Comparison of ENCODE assay signal across 2 cellular contexts in genomic region chr20:63748356-63749270, GRCh38.
TF ChIP-seq lines count a peak whose summit lies in the region.

No MANE protein-coding gene starts in this region.

TF ChIP-seq in SK-N-SH, 30 proteins besides CTCF, POLR2A, EP300 and RAD21:
- TF ChIP-seq, protein P1, sequence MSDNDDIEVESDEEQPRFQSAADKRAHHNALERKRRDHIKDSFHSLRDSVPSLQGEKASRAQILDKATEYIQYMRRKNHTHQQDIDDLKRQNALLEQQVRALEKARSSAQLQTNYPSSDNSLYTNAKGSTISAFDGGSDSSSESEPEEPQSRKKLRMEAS (IDR thresholded peaks at IDR 0.05; ENCODE audit: low read depth) = no peak
- TF ChIP-seq FOXM1 (IDR thresholded peaks at IDR 0.05; ENCODE audit: low read depth) = no peak
TF ChIP-seq in SK-N-SH: peak in this region for 0.

TF ChIP-seq in SK-N-SH treated with all-trans-retinoic acid at 6 μM for 48 hours, 23 proteins besides CTCF, POLR2A, EP300 and RAD21:
- TF ChIP-seq ISL1 (CRISPR knock-in tag; IDR thresholded peaks at IDR 0.05) (no peak), TSHZ2 (CRISPR knock-in tag; IDR thresholded peaks at IDR 0.05) (no peak)
